ENCODE assay signal across 29 cellular contexts in genomic region chr4:5704276-5704675, GRCh38.
"Had no signal": no experiment of that assay in that cellular context is flagged by ENCODE, and none has a peak within 500 bp of the region (broad histone marks: within the 10 kb centered on the region; RNA-seq: fewer than 3 reads in every experiment).

No MANE protein-coding gene starts in this region.

- ATAC-seq: activated CD4-positive, alpha-beta T cell treated with anti-CD3 and anti-CD28 coated beads for 36 hours; activated CD8-positive, alpha-beta memory T cell treated with anti-CD3 and anti-CD28 coated beads, Interleukin-2, amount 10 ng/mL, durations not matched to agents 7 days and 5 days; activated CD8-positive, alpha-beta T cell treated with anti-CD3 and anti-CD28 coated beads, Interleukin-2, amount 10 ng/mL, durations not matched to agents 7 days and 5 days had no signal

- H3K27me3 ChIP-seq: brain microvascular endothelial cell had no signal

- H3K27ac ChIP-seq: brain microvascular endothelial cell, coronary artery, dorsolateral prefrontal cortex had no signal

- H3K4me3 Mint-ChIP-seq: activated CD4-positive, alpha-beta memory T cell treated with anti-CD3 and anti-CD28 coated beads for 36 hours; activated CD4-positive, alpha-beta T cell treated with anti-CD3 and anti-CD28 coated beads for 36 hours; activated CD4-positive, alpha-beta T cell treated with anti-CD3 and anti-CD28 coated beads, Interleukin-2, amount 10 ng/mL, durations not matched to agents 24 days and 14 days; activated CD8-positive, alpha-beta memory T cell treated with anti-CD3 and anti-CD28 coated beads, Interleukin-2, amount 10 ng/mL, durations not matched to agents 7 days and 5 days; activated CD8-positive, alpha-beta T cell treated with anti-CD3 and anti-CD28 coated beads, Interleukin-2, amount 10 ng/mL, durations not matched to agents 7 days and 5 days; activated naive CD8-positive, alpha-beta T cell; activated T-helper 1 cell treated with anti-CD3 and anti-CD28 coated beads, Interleukin-12 subunit alpha, Interleukin-12 subunit beta, Interleukin-2, Interleukin-4 antibody, amounts not matched to agents 30 ng/mL and 10 ng/mL and 1 ng/mL, durations not matched to agents 14 hours and 24 hours and 36 hours; central memory CD8-positive, alpha-beta T cell; dendritic cell treated with granulocyte-macrophage colony-stimulating factor and Interleukin-4, amounts not matched to agents 40 ng/mL and 50 ng/mL, for 4 days; endodermal cell had no signal

- H3K27ac Mint-ChIP-seq: activated CD4-positive, alpha-beta memory T cell treated with anti-CD3 and anti-CD28 coated beads for 36 hours; activated CD4-positive, alpha-beta T cell treated with anti-CD3 and anti-CD28 coated beads for 36 hours; activated CD4-positive, alpha-beta T cell treated with anti-CD3 and anti-CD28 coated beads, Interleukin-2, amount 10 ng/mL, durations not matched to agents 24 days and 14 days; activated CD8-positive, alpha-beta memory T cell treated with anti-CD3 and anti-CD28 coated beads, Interleukin-2, amount 10 ng/mL, durations not matched to agents 7 days and 5 days; activated CD8-positive, alpha-beta T cell treated with anti-CD3 and anti-CD28 coated beads, Interleukin-2, amount 10 ng/mL, durations not matched to agents 7 days and 5 days; activated naive CD8-positive, alpha-beta T cell; activated T-helper 1 cell treated with anti-CD3 and anti-CD28 coated beads, Interleukin-12 subunit alpha, Interleukin-12 subunit beta, Interleukin-2, Interleukin-4 antibody, amounts not matched to agents 30 ng/mL and 10 ng/mL and 1 ng/mL, durations not matched to agents 14 hours and 24 hours and 36 hours; activated T-helper 2 cell treated with anti-CD3 and anti-CD28 coated beads, Interferon-gamma antibody, Interleukin-2, Interleukin-4, amounts not matched to agents 10 μg/mL and 5 μg/mL and 100 μg/mL, durations not matched to agents 14 hours and 24 hours and 36 hours; dendritic cell treated with granulocyte-macrophage colony-stimulating factor and Interleukin-4, amounts not matched to agents 40 ng/mL and 50 ng/mL, for 4 days; endodermal cell had no signal

- H3K36me3 Mint-ChIP-seq: activated CD8-positive, alpha-beta memory T cell treated with anti-CD3 and anti-CD28 coated beads, Interleukin-2, amount 10 ng/mL, durations not matched to agents 7 days and 5 days had no signal

- H3K4me3 ChIP-seq: coronary artery, dorsolateral prefrontal cortex, esophagus squamous epithelium had no signal

- H3K9me3 ChIP-seq: esophagus squamous epithelium had no signal

- H3K9me3 Mint-ChIP-seq: activated T-helper 1 cell treated with anti-CD3 and anti-CD28 coated beads, Interleukin-12 subunit alpha, Interleukin-12 subunit beta, Interleukin-2, Interleukin-4 antibody, amounts not matched to agents 30 ng/mL and 10 ng/mL and 1 ng/mL, durations not matched to agents 14 hours and 24 hours and 36 hours; central memory CD8-positive, alpha-beta T cell; dendritic cell treated with granulocyte-macrophage colony-stimulating factor and Interleukin-4, amounts not matched to agents 40 ng/mL and 50 ng/mL, for 4 days had no signal

- DNase-seq: activated CD4-positive, alpha-beta memory T cell treated with anti-CD3 and anti-CD28 coated beads for 36 hours; activated CD4-positive, alpha-beta T cell treated with anti-CD3 and anti-CD28 coated beads for 36 hours; activated CD4-positive, alpha-beta T cell treated with anti-CD3 and anti-CD28 coated beads, Interleukin-2, amount 10 ng/mL, durations not matched to agents 24 days and 14 days; activated CD4-positive, CD25-positive, alpha-beta regulatory T cell; activated CD4-positive, CD25-positive, alpha-beta regulatory T cell treated with anti-CD3 and anti-CD28 coated beads, Interleukin-2, amount 50 U/mL, for 72 hours; activated CD8-positive, alpha-beta memory T cell treated with anti-CD3 and anti-CD28 coated beads, Interleukin-2, amount 10 ng/mL, durations not matched to agents 7 days and 5 days; activated CD8-positive, alpha-beta memory T cell treated with anti-CD3 and anti-CD28 coated beads, Interleukin-2, amount 50 U/mL, for 4 hours; activated CD8-positive, alpha-beta T cell treated with anti-CD3 and anti-CD28 coated beads, Interleukin-2, amount 10 ng/mL, durations not matched to agents 7 days and 5 days; activated gamma-delta T cell treated with Interleukin-2 at 50 U/mL for 16 hours; activated naive CD4-positive, alpha-beta T cell treated with anti-CD3 and anti-CD28 coated beads, Interleukin-2, amount 50 U/mL, for 16 hours; activated naive CD4-positive, alpha-beta T cell treated with Interleukin-2 at 50 U/mL for 16 hours; activated T-cell treated with anti-CD3 and anti-CD28 coated beads, Interleukin-2, amount 50 U/mL, for 1 hour; activated T-cell treated with anti-CD3 and anti-CD28 coated beads, Interleukin-2, amount 50 U/mL, for 48 hours; amniotic stem cell; anterior cingulate cortex; brain microvascular endothelial cell; dorsolateral prefrontal cortex; effector memory CD4-positive, alpha-beta T cell; endodermal cell; esophagus squamous epithelium; foreskin melanocyte; head of caudate nucleus; T-helper 2 cell had no signal
